8 cellular contexts compared by ENCODE assay signal in genomic region chr2:84970956-84971798, GRCh38. TPM values are rescaled to one million over a fixed set of nuclear protein-coding genes. Genes with fewer than 3 reads are reported as not detected.
DNase-seq lines count a peak whose midpoint lies in the region; ATAC-seq and TF ChIP-seq lines count a peak whose summit lies in the region.

TSS of gene KCMF1 (plus strand) at chr2:84971161. CDS start at chr2:84971452, 291 bp downstream.

- H3K36me3 ChIP-seq in CD8-positive, alpha-beta T cell (ENCODE audit: insufficient read depth, low read length): no peaks in the 10 kb centered on the region
- peaks cover 26% of the 10 kb centered on the region for H3K36me3 ChIP-seq in RWPE2 (ENCODE audit: low read depth)

- POLR2A ChIA-PET in CD8-positive, alpha-beta T cell (lab: Charles Lee): interaction anchor here (0.8 to 4.7 kb wide), 4 partner anchors 10 to 64 kb away, joined by 3 to 28 read pairs (median 8); no protein-coding TSS in a partner anchor

- no peaks in the 10 kb centered on the region for H3K27me3 ChIP-seq in CD8-positive, alpha-beta T cell (ENCODE audit: insufficient read depth, low read length)
- H3K27me3 ChIP-seq in RWPE2 (ENCODE audit: insufficient read depth, poor library complexity, severe bottlenecking): no peaks in the 10 kb centered on the region

- ATAC-seq in CD8-positive, alpha-beta T cell: peak; percentile 52
- ATAC-seq in GM19395 (IDR thresholded peaks at IDR 0.05; ENCODE audit: unreplicated experiment) (peak; percentile 45), HG03520 (IDR thresholded peaks at IDR 0.05; ENCODE audit: unreplicated experiment) (peak; percentile 45), RWPE2 (ENCODE audit: low read depth) (peak; percentile 72)

- TF ChIP-seq CTCF in CD8-positive, alpha-beta T cell (IDR thresholded peaks at IDR 0.05): no peak
- TF ChIP-seq CTCF in RWPE2 (IDR thresholded peaks at IDR 0.05; ENCODE audit: poor library complexity, severe bottlenecking) (no peak), fibroblast of pulmonary artery (IDR thresholded peaks at IDR 0.05; ENCODE audit: low read length, missing control alignments) (no peak), nephron (IDR thresholded peaks at IDR 0.05; ENCODE audit: unreplicated experiment in 3 of 3) (no peak)

- H3K4me1 ChIP-seq in CD8-positive, alpha-beta T cell (ENCODE audit: insufficient read depth, low read length): peaks cover 52% of the 10 kb centered on the region
- peaks cover 15% of the 10 kb centered on the region for H3K4me1 ChIP-seq in RWPE2 (ENCODE audit: insufficient read depth, poor library complexity, severe bottlenecking)

- H3K4me1 Mint-ChIP-seq in CD8-positive, alpha-beta T cell (ENCODE audit: low read depth): peaks cover 61% of the 10 kb centered on the region
- peaks cover 46% of the 10 kb centered on the region for H3K4me1 Mint-ChIP-seq in nephron
- peaks cover 61% of the 10 kb centered on the region for H3K4me1 Mint-ChIP-seq in stimulated activated naive CD8-positive, alpha-beta T cell treated with anti-CD3 and anti-CD28 coated beads, Interleukin-15, Interleukin-2, amounts not matched to agents 100 ng/mL and 50 ng/mL, for 24 hours (ENCODE audit: low read depth)

- H3K9me3 Mint-ChIP-seq in CD8-positive, alpha-beta T cell: no peaks in the 10 kb centered on the region
- no peaks in the 10 kb centered on the region for H3K9me3 Mint-ChIP-seq in nephron
- no peaks in the 10 kb centered on the region for H3K9me3 Mint-ChIP-seq in stimulated activated naive CD8-positive, alpha-beta T cell treated with anti-CD3 and anti-CD28 coated beads, Interleukin-15, Interleukin-2, amounts not matched to agents 100 ng/mL and 50 ng/mL, for 24 hours

- peak within 1 kb of the TSS; percentile 92 for H3K4me3 Mint-ChIP-seq in CD8-positive, alpha-beta T cell
- H3K4me3 Mint-ChIP-seq in nephron: peak within 1 kb of the TSS; percentile 96 to 98 (median 97)
- peak within 1 kb of the TSS; percentile 97 for H3K4me3 Mint-ChIP-seq in stimulated activated naive CD8-positive, alpha-beta T cell treated with anti-CD3 and anti-CD28 coated beads, Interleukin-15, Interleukin-2, amounts not matched to agents 100 ng/mL and 50 ng/mL, for 24 hours

- H3K4me3 ChIP-seq in CD8-positive, alpha-beta T cell (ENCODE audit: low read depth, low read length): peak within 1 kb of the TSS; percentile 75
- H3K4me3 ChIP-seq in RWPE2 (ENCODE audit: severe bottlenecking) (peak within 1 kb of the TSS; percentile 99), fibroblast of pulmonary artery (replicated peaks; ENCODE audit: low read depth, low read length) (peak within 1 kb of the TSS; percentile 82)

- no peaks in the 10 kb centered on the region for H3K9me3 ChIP-seq in CD8-positive, alpha-beta T cell (ENCODE audit: low read length)
- no peaks in the 10 kb centered on the region for H3K9me3 ChIP-seq in RWPE2 (ENCODE audit: severe bottlenecking)

- peaks cover 20% of the 10 kb centered on the region for H3K36me3 Mint-ChIP-seq in CD8-positive, alpha-beta T cell
- H3K36me3 Mint-ChIP-seq in nephron (ENCODE audit: low read depth): peaks cover 18% of the 10 kb centered on the region
- H3K36me3 Mint-ChIP-seq in stimulated activated naive CD8-positive, alpha-beta T cell treated with anti-CD3 and anti-CD28 coated beads, Interleukin-15, Interleukin-2, amounts not matched to agents 100 ng/mL and 50 ng/mL, for 24 hours (ENCODE audit: low read depth): peaks cover 45% of the 10 kb centered on the region

- intact Hi-C loops in CD8-positive, alpha-beta T cell (cut with DNase I, micrococcal nuclease): loop anchor here (1.0 to 10.0 kb wide), 7 partner anchors 32 to 644 kb away; partner anchors contain the start of genes C2orf68 (in 1 of the 2), DNAH6 (in 1 of the 2), SUCLG1 (in 1 of the 2) and USP39 (in 1 of the 2)

- DNase-seq in CD8-positive, alpha-beta T cell: peak; percentile 26 to 78 (median 67)
- DNase-seq in RWPE2 (ENCODE audit: low spot score) (peak; percentile 78), fibroblast of pulmonary artery (ENCODE audit: low read depth) (peak; percentile 65)
- peak; percentile 91 for DNase-seq in activated effector memory CD4-positive, alpha-beta T cell treated with anti-CD3 and anti-CD28 coated beads, Interleukin-2, amount 50 U/mL, for 16 hours

- peak within 1 kb of the TSS; percentile 97 for H3K27ac Mint-ChIP-seq in CD8-positive, alpha-beta T cell
- peak within 1 kb of the TSS; percentile 99 to 100 (median 100) for H3K27ac Mint-ChIP-seq in nephron
- H3K27ac Mint-ChIP-seq in stimulated activated naive CD8-positive, alpha-beta T cell treated with anti-CD3 and anti-CD28 coated beads, Interleukin-15, Interleukin-2, amounts not matched to agents 100 ng/mL and 50 ng/mL, for 24 hours: peak within 1 kb of the TSS; percentile 100

- H3K27me3 Mint-ChIP-seq in CD8-positive, alpha-beta T cell (ENCODE audit: low read depth): no peaks in the 10 kb centered on the region
- no peaks in the 10 kb centered on the region for H3K27me3 Mint-ChIP-seq in nephron (ENCODE audit: low read depth)
- no peaks in the 10 kb centered on the region for H3K27me3 Mint-ChIP-seq in stimulated activated naive CD8-positive, alpha-beta T cell treated with anti-CD3 and anti-CD28 coated beads, Interleukin-15, Interleukin-2, amounts not matched to agents 100 ng/mL and 50 ng/mL, for 24 hours

- peak within 1 kb of the TSS; percentile 74 for H3K27ac ChIP-seq in CD8-positive, alpha-beta T cell (ENCODE audit: low read depth, low read length)
- peak within 1 kb of the TSS; percentile 94 for H3K27ac ChIP-seq in RWPE2 (ENCODE audit: poor library complexity, severe bottlenecking)

- CTCF ChIA-PET in CD8-positive, alpha-beta T cell (lab: Charles Lee): interaction anchor here (1.0 to 2.4 kb wide), 2 partner anchors 32 to 45 kb away, joined by 3 to 7 read pairs; no protein-coding TSS in a partner anchor

RNA-seq across cellular contexts. Expression of gene KCMF1, which starts in this region (rescaled TPM):
- total RNA-seq in CD8-positive, alpha-beta T cell: 10 to 100 TPM; 85.3 to 89.5 TPM

Comparison
In these comparisons a context has a peak if more than half of its experiments do, and no peak if none do; other contexts are left out.
1. Peak in every context shown above with its lines: DNase-seq, ATAC-seq, H3K4me3 ChIP-seq and H3K27ac ChIP-seq.